ENCODE assay signal across 8 cellular contexts in genomic region chr4:173370130-173370476, GRCh38. TPM values are rescaled to one million over a fixed set of nuclear protein-coding genes. Genes with fewer than 3 reads are reported as not detected.
DNase-seq lines count a peak whose midpoint lies in the region; ATAC-seq and TF ChIP-seq lines count a peak whose summit lies in the region.

No MANE protein-coding gene starts in this region.

- peak overlapping the region; percentile 94 for H2AFZ ChIP-seq in MM.1S (ENCODE audit: low read length)

- peak overlapping the region; percentile 70; the same call in 1 of the 2 replicates for H3K27ac ChIP-seq in MM.1S (ENCODE audit: low read length)
- H3K27ac ChIP-seq in heart right ventricle, result peak overlapping the region; percentile 89 to 98 (median 95)
- peak overlapping the region; percentile 94 for H3K27ac ChIP-seq in skeletal muscle tissue (ENCODE audit: low read depth, low read length)

- peaks cover 7% of the 10 kb centered on the region; the same call in 1 of the 2 replicates for H3F3A ChIP-seq in MM.1S (ENCODE audit: insufficient read depth, low read length)

- H3K9me2 ChIP-seq in MM.1S (replicated peaks; ENCODE audit: insufficient read depth, low read length), result no peaks in the 10 kb centered on the region

- WGBS in heart right ventricle, 2 donors, result 0% methylated on average over 14 of the region's 14 CpGs

- DNase-seq in AG09309 (ENCODE audit: low read depth) (no peak), MM.1S (no peak), heart right ventricle (peak; percentile 66 to 82), COLO829 (ENCODE audit: low spot score) (no peak)
- peak; percentile 37 for DNase-seq in activated gamma-delta T cell treated with anti-CD3 and anti-CD28 coated beads, Interleukin-2, amount 50 U/mL, for 16 hours (ENCODE audit: low read depth)

- H3K36me3 ChIP-seq in MM.1S (replicated peaks; ENCODE audit: insufficient read depth, low read length) (no peaks in the 10 kb centered on the region; the same call in 1 of the 2 replicates), heart right ventricle (peaks cover 0 to under 1% (median 0%) of the 10 kb centered on the region in 9 donors), skeletal muscle tissue (ENCODE audit: control insufficient read depth in 3 of 3, insufficient read depth in 3 of 3, low read length in 3 of 3) (peaks cover 0 to 6% (median 0%) of the 10 kb centered on the region in 3 donors)

- TF ChIP-seq CTCF in AG09309 (IDR thresholded peaks at IDR 0.05; ENCODE audit: control insufficient read depth, insufficient read depth, low read depth, low read length, missing control alignments), result no peak
- TF ChIP-seq CTCF in MM.1S (IDR thresholded peaks at IDR 0.05; ENCODE audit: low read length), result no peak
- no peak for TF ChIP-seq CTCF in heart right ventricle (IDR thresholded peaks at IDR 0.05)

- H3K4me1 ChIP-seq in MM.1S (ENCODE audit: low read length) (no peaks in the 10 kb centered on the region), heart right ventricle (peaks cover 0 to 63% (median 42%) of the 10 kb centered on the region in 9 donors), skeletal muscle tissue (ENCODE audit: control insufficient read depth in 3 of 3, insufficient read depth in 3 of 3, low read length in 3 of 3) (peaks cover 0 to 8% (median 3%) of the 10 kb centered on the region in 3 donors)

- H3K9me3 ChIP-seq in MM.1S (replicated peaks; ENCODE audit: insufficient read depth, low read length), result no peaks in the 10 kb centered on the region
- H3K9me3 ChIP-seq in heart right ventricle, result no peaks in the 10 kb centered on the region
- H3K9me3 ChIP-seq in skeletal muscle tissue (ENCODE audit: control insufficient read depth in 3 of 3, low read length in 3 of 3), result no peaks in the 10 kb centered on the region

- ATAC-seq in GM21515 (IDR thresholded peaks at IDR 0.05; ENCODE audit: unreplicated experiment) (peak; percentile 2), heart right ventricle (peak; percentile 11 to 57 (median 34)), HG03097 (IDR thresholded peaks at IDR 0.05; ENCODE audit: low FRiP score, unreplicated experiment) (no peak)

- H3K4me2 ChIP-seq in MM.1S (ENCODE audit: low read depth, low read length), result peak overlapping the region; percentile 92

- H3K79me2 ChIP-seq in MM.1S (ENCODE audit: low read length), result peaks cover 37% of the 10 kb centered on the region

- H3K4me3 ChIP-seq in AG09309 (ENCODE audit: control insufficient read depth, low read depth, low read length) (peak overlapping the region; percentile 87), MM.1S (ENCODE audit: low read length) (peak overlapping the region; percentile 92), heart right ventricle (peak overlapping the region; percentile 64 to 94 (median 80)), skeletal muscle tissue (ENCODE audit: low read length in 3 of 3) (peak overlapping the region; percentile 77 to 93 (median 81))

- H3K27me3 ChIP-seq in MM.1S (replicated peaks; ENCODE audit: insufficient read depth, low read length) (no peaks in the 10 kb centered on the region), heart right ventricle (no peaks in the 10 kb centered on the region), skeletal muscle tissue (ENCODE audit: control insufficient read depth in 3 of 3, insufficient read depth in 3 of 3, low read length in 3 of 3) (no peaks in the 10 kb centered on the region)

- H3K9ac ChIP-seq in MM.1S (ENCODE audit: low read length) (peak overlapping the region; percentile 79), skeletal muscle tissue (ENCODE audit: low read depth in 1 of 3, low read length in 3 of 3) (peak overlapping the region; percentile 73 to 94 (median 89))

- no peaks in the 10 kb centered on the region for H4K20me1 ChIP-seq in MM.1S (ENCODE audit: insufficient read depth, low read length)

- intact Hi-C loops in heart right ventricle (cut with DNase I), result loop anchor here in 7 of 10 donors (1.0 to 5.0 kb wide), 5 partner anchors 36 to 47 kb away; partner anchors contain the start of gene HMGB2 (in 5 of the 7)

RNA-seq across cellular contexts. Expression of gene SAP30, which starts 0.7 kb away (rescaled TPM):
- total RNA-seq in heart right ventricle (10 to 100 TPM in 9 of 10 donors, 1 to 10 TPM in 1; 9.2 to 22.2 (median 12.3) TPM), skeletal muscle tissue (6.3 TPM)
- polyA plus RNA-seq in heart right ventricle, result 10 to 100 TPM in 1 of 2 donors, 1 to 10 TPM in 1; 4.0 to 14.0 TPM

RNA-seq across cellular contexts. Expression of gene SCRG1, which starts 28.8 kb away (rescaled TPM):
- total RNA-seq in heart right ventricle, result under 1 TPM; 0.10 to 0.56 (median 0.26) TPM
- under 1 TPM; 0.15 to 0.48 TPM for polyA plus RNA-seq in heart right ventricle
- 1.0 TPM for total RNA-seq in skeletal muscle tissue

RNA-seq across cellular contexts. Expression of gene HMGB2, which starts 35.9 kb away (rescaled TPM):
- total RNA-seq in heart right ventricle, result 10 to 100 TPM; 27.3 to 82.6 (median 49.8) TPM
- 10 to 100 TPM; 46.9 to 97.6 TPM for polyA plus RNA-seq in heart right ventricle
- 39.7 TPM for total RNA-seq in skeletal muscle tissue

Comparison
In these comparisons a context has a peak if more than half of its experiments do, and no peak if none do; other contexts are left out.
1. DNase-seq: peak in activated gamma-delta T cell treated with anti-CD3 and anti-CD28 coated beads, Interleukin-2, amount 50 U/mL, for 16 hours (single experiment) and heart right ventricle (2 of 2); none in AG09309 (single experiment), MM.1S (single experiment) and COLO829 (single experiment).
2. Peak in every context shown above with its lines, with median percentiles within 50 percentile points of each other: H3K4me3 ChIP-seq and H3K27ac ChIP-seq.